ENCODE assay signal across 11 cellular contexts in genomic region chr10:88401671-88402347, GRCh38.
A peak's percentile ranks its signal among the peaks of the same experiment; 100 is the strongest.
DNase-seq lines count a peak whose midpoint lies in the region; ATAC-seq and TF ChIP-seq lines count a peak whose summit lies in the region.
"Had no signal": no experiment of that assay in that cellular context is flagged by ENCODE, and none has a peak within 500 bp of the region (broad histone marks: within the 10 kb centered on the region; RNA-seq: fewer than 3 reads in every experiment).

No MANE protein-coding gene starts in this region.

- TF ChIP-seq CTCF in heart right ventricle (IDR thresholded peaks at IDR 0.05), result peak in 5 of 9 donors; percentile 28 to 41 (median 35)
- TF ChIP-seq CTCF in Panc1 (IDR thresholded peaks at IDR 0.05), result peak; percentile 53
- peak; percentile 25 to 38 (median 33) for TF ChIP-seq CTCF in uterus (IDR thresholded peaks at IDR 0.05)

- POLR2A ChIA-PET in Panc1 (lab: Charles Lee), result no interaction called here

- in situ Hi-C loops in Panc1 (cut with HindIII; ENCODE audit: low pct_unique_long_range_greater_than_20kb, low sequenced_read_pairs), result no loop called here

- intact Hi-C loops in heart right ventricle (cut with DNase I), result loop anchor here in 7 of 10 donors (2.0 to 10.0 kb wide), 4 partner anchors 143 to 153 kb away; no protein-coding TSS in a partner anchor
- intact Hi-C loops in cardiac septum (cut with DNase I), result no loop called here
- intact Hi-C loops in Panc1 (cut with micrococcal nuclease; ENCODE audit: unreplicated experiment), result no loop called here
- intact Hi-C loops in uterus (cut with DNase I; ENCODE audit: low total_unique reads), result no loop called here

- H3K36me3 ChIP-seq in heart right ventricle (no peaks in the 10 kb centered on the region), Panc1 (ENCODE audit: control insufficient read depth, insufficient read depth, low read length) (no peaks in the 10 kb centered on the region), uterus (no peaks in the 10 kb centered on the region)
- H3K36me3 ChIP-seq: pancreas had no signal

- H3K27ac ChIP-seq in heart right ventricle (no peak overlapping the region), Panc1 (ENCODE audit: low read length) (no peak overlapping the region), uterus (peak overlapping the region; percentile 1 to 32)
- H3K27ac ChIP-seq: pancreas had no signal

- WGBS in heart right ventricle, 2 donors, result 68 to 73% methylated on average over 2 of the region's 2 CpGs

- no peak for TF ChIP-seq POLR2A in uterus (IDR thresholded peaks at IDR 0.05)

- H3K9me3 ChIP-seq in heart right ventricle (peaks cover 0 to 33% (median 22%) of the 10 kb centered on the region in 11 donors), Panc1 (ENCODE audit: control insufficient read depth, insufficient read depth, low read depth, low read length) (peaks cover 9% of the 10 kb centered on the region), uterus (peaks cover 0 to 12% of the 10 kb centered on the region in 2 donors)
- H3K9me3 ChIP-seq: pancreas had no signal

- no peak overlapping the region for H3K4me3 ChIP-seq in heart right ventricle
- H3K4me3 ChIP-seq in Panc1 (ENCODE audit: low read depth in 2 of 2, low read length in 2 of 2), result no peak overlapping the region
- H3K4me3 ChIP-seq in uterus, result no peak overlapping the region
- H3K4me3 ChIP-seq: pancreas had no signal

- no TSS peak for BruUV-seq in Panc1 (replicated peaks; lab: Mats Ljungman, UMichigan)

- CTCF ChIA-PET in Panc1 (lab: Charles Lee), result interaction anchor here (0.5 kb wide), 1 partner anchor 101 kb away, joined by 3 read pairs; no protein-coding TSS in a partner anchor

- H3K27me3 ChIP-seq in heart right ventricle (no peaks in the 10 kb centered on the region), Panc1 (ENCODE audit: control insufficient read depth, insufficient read depth, low read length) (no peaks in the 10 kb centered on the region), uterus (no peaks in the 10 kb centered on the region)
- H3K27me3 ChIP-seq: pancreas had no signal

- no peak for ATAC-seq in heart right ventricle
- no peak for ATAC-seq in Panc1
- no peak for ATAC-seq in GM19463 (IDR thresholded peaks at IDR 0.05; ENCODE audit: unreplicated experiment)
- ATAC-seq: WTC11 had no signal

- peaks cover 0 to 7% (median 0%) of the 10 kb centered on the region in 9 donors for H3K4me1 ChIP-seq in heart right ventricle
- H3K4me1 ChIP-seq in Panc1 (ENCODE audit: control insufficient read depth, insufficient read depth, low read length), result no peaks in the 10 kb centered on the region
- no peaks in the 10 kb centered on the region for H3K4me1 ChIP-seq in uterus

- DNase-seq in heart right ventricle (no peak), cardiac septum (ENCODE audit: low spot score) (no peak), Panc1 (ENCODE audit: low read depth, low spot score) (no peak), fibroblast of gingiva (ENCODE audit: low read depth) (peak; percentile 16), uterus (no peak), SKM-1 (lab: John Stamatoyannopoulos, UW; ENCODE audit: unreplicated experiment) (no peak), DMS153 (lab: John Stamatoyannopoulos, UW) (no peak)
- DNase-seq: COR-L47, pancreas had no signal

Comparison
In these comparisons a context has a peak if more than half of its experiments do, and no peak if none do; other contexts are left out.
1. intact Hi-C loops: an anchor here in heart right ventricle (2.0 to 10.0 kb wide); none called in cardiac septum, Panc1 and uterus.
2. H3K27ac ChIP-seq: peak in uterus (2 of 2); none in heart right ventricle (0 of 10) and Panc1 (single experiment).
3. Peak in every context shown above with its lines, with median percentiles within 50 percentile points of each other: CTCF ChIP-seq.